22 cellular contexts compared by ENCODE assay signal in the genomic region with DNA sequence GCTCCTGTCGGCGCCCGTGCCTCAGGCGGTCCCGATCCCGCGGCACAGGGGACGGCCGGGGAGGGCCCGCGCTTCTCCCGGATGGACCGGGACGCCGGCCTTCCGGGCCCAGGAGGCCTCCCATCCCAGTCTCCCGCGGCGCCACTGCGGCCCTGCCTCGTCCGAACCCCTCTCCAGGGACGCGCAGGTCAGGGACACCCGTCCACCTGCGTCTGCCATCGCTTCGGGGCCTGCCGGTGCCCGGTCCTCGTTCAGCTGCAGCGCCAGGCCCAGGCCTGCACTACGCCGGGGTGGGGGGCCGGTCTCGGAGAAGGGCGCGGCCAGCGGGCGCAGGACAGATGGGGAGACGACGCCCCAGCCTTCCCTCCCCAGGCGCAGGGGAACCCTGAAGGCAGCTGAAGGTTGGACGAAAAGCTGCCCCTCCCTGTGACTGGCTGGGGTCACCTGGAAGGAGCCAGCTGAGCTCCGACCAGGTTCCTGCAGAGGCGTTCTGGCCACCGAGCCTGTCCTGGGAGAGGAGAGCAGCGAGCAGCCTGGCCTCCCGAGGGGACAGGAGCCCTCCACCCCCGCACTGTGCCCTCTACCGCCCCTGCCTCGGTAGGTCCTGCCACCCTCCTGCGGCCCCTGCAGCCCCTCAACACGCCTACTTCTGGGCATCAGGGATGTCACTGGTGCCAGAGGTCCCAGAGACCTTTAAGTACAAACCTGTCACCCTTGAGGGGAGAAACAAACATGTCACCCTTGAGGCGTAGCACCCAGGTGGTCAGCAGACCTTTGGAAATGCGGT.
"Had no signal": no experiment of that assay in that cellular context is flagged by ENCODE, and none has a peak within 500 bp of the region (broad histone marks: within the 10 kb centered on the region; RNA-seq: fewer than 3 reads in every experiment).

No MANE protein-coding gene starts in this region.

- FAIRE-seq: endothelial cell of umbilical vein had no signal

- H3K27ac ChIP-seq: esophagus squamous epithelium, spleen, stomach had no signal

- H3K36me3 ChIP-seq: esophagus squamous epithelium, stomach had no signal

- H3K27me3 Mint-ChIP-seq: activated CD4-positive, alpha-beta memory T cell treated with anti-CD3 and anti-CD28 coated beads, Interleukin-2, amount 10 ng/mL, durations not matched to agents 7 days and 5 days; activated T-helper 17 cell treated with anti-CD3 and anti-CD28 coated beads, Interleukin-2, amount 50 U/mL, for 72 hours; naive thymus-derived CD4-positive, alpha-beta T cell; T-cell had no signal

- H3K4me1 ChIP-seq: spleen, stomach had no signal

- H3K27ac Mint-ChIP-seq: activated CD4-positive, alpha-beta memory T cell treated with anti-CD3 and anti-CD28 coated beads, Interleukin-2, amount 10 ng/mL, durations not matched to agents 7 days and 5 days; activated naive CD4-positive, alpha-beta T cell treated with anti-CD3 and anti-CD28 coated beads for 36 hours; activated T-helper 17 cell treated with anti-CD3 and anti-CD28 coated beads, Interleukin-2, amount 50 U/mL, for 72 hours; dendritic cell treated with granulocyte-macrophage colony-stimulating factor and Interleukin-4, amounts not matched to agents 40 ng/mL and 50 ng/mL, for 4 days; T-cell had no signal

- H3K4me3 ChIP-seq: esophagus squamous epithelium, stomach had no signal

- DNase-seq: activated CD4-positive, alpha-beta memory T cell treated with anti-CD3 and anti-CD28 coated beads, Interleukin-2, amount 10 ng/mL, durations not matched to agents 7 days and 5 days; activated CD4-positive, alpha-beta T cell treated with anti-CD3 and anti-CD28 coated beads for 48 hours; activated CD4-positive, CD25-positive, alpha-beta regulatory T cell; activated naive CD4-positive, alpha-beta T cell treated with anti-CD3 and anti-CD28 coated beads for 36 hours; activated T-cell treated with anti-CD3 and anti-CD28 coated beads, Interleukin-2, amount 50 U/mL, for 1 hour; anterior cingulate cortex; cerebellar nuclear complex; effector CD8-positive, alpha-beta T cell; esophagus squamous epithelium; left ventricle myocardium superior; mesendoderm; naive thymus-derived CD4-positive, alpha-beta T cell; nucleus accumbens; spleen; stomach; T-cell; T-helper 9 cell; trophoblast cell had no signal

- H3K9me3 ChIP-seq: esophagus squamous epithelium, stomach had no signal

- ATAC-seq: activated T-helper 17 cell treated with anti-CD3 and anti-CD28 coated beads, Interleukin-2, amount 50 U/mL, for 72 hours; left ventricle myocardium superior; naive thymus-derived CD4-positive, alpha-beta T cell; SK-N-SH treated with all-trans-retinoic acid at 6 μM for 48 hours had no signal

- H3K4me3 Mint-ChIP-seq: activated CD4-positive, alpha-beta memory T cell treated with anti-CD3 and anti-CD28 coated beads, Interleukin-2, amount 10 ng/mL, durations not matched to agents 7 days and 5 days; activated naive CD4-positive, alpha-beta T cell treated with anti-CD3 and anti-CD28 coated beads for 36 hours; activated T-helper 17 cell treated with anti-CD3 and anti-CD28 coated beads, Interleukin-2, amount 50 U/mL, for 72 hours; dendritic cell treated with granulocyte-macrophage colony-stimulating factor and Interleukin-4, amounts not matched to agents 40 ng/mL and 50 ng/mL, for 4 days had no signal

- H3K9me3 Mint-ChIP-seq: activated naive CD4-positive, alpha-beta T cell treated with anti-CD3 and anti-CD28 coated beads for 36 hours; activated T-helper 17 cell treated with anti-CD3 and anti-CD28 coated beads, Interleukin-2, amount 50 U/mL, for 72 hours had no signal
